Comparison of ENCODE assay signal across 22 cellular contexts in genomic region chr16:25089346-25089745, GRCh38. TPM values are rescaled to one million over a fixed set of nuclear protein-coding genes. Genes with fewer than 3 reads are reported as not detected.
DNase-seq lines count a peak whose midpoint lies in the region; ATAC-seq and TF ChIP-seq lines count a peak whose summit lies in the region.
"Had no signal": no experiment of that assay in that cellular context is flagged by ENCODE, and none has a peak within 500 bp of the region (broad histone marks: within the 10 kb centered on the region; RNA-seq: fewer than 3 reads in every experiment).

No MANE protein-coding gene starts in this region.

- BruUV-seq in IMR-90 (replicated peaks; lab: Mats Ljungman, UMichigan), result no TSS peak

- no peak overlapping the region; the same call in 1 of the 2 replicates for H3K56ac ChIP-seq in IMR-90 (ENCODE audit: extremely low read depth, insufficient read depth, low read length)

- H4K8ac ChIP-seq in IMR-90 (ENCODE audit: low read depth in 2 of 2, low read length in 2 of 2), result no peak overlapping the region; a peak in 1 of 4 replicates

- no peak for TF ChIP-seq RAD21 in IMR-90 (IDR thresholded peaks at IDR 0.05; ENCODE audit: low read length)

- no peak overlapping the region for H3K18ac ChIP-seq in IMR-90 (ENCODE audit: low read depth, low read length)

- peak overlapping the region; percentile 24; the same call in 1 of the 2 replicates for H3K4ac ChIP-seq in IMR-90 (ENCODE audit: low read depth, low read length)

- no peaks in the 10 kb centered on the region for H3K9me3 Mint-ChIP-seq in type B pancreatic cell
- H3K9me3 Mint-ChIP-seq: CD4-positive, CD25-positive, alpha-beta regulatory T cell had no signal

- H3K4me3 ChIP-seq in IMR-90 (ENCODE audit: insufficient read depth, low read depth, low read length) (no peak overlapping the region), BE2C (ENCODE audit: low read depth, low read length) (no peak overlapping the region)
- H3K4me3 ChIP-seq: BLaER1, PC-9 had no signal

- POLR2A ChIA-PET in IMR-90 (lab: Charles Lee; ENCODE audit: unreplicated experiment), result no interaction called here

- peak overlapping the region; percentile 82 for H3K27ac Mint-ChIP-seq in type B pancreatic cell

- DNase-seq in IMR-90 (no peak), left colon (peak; percentile 61 to 69), type B pancreatic cell (ENCODE audit: extremely low spot score, unreplicated experiment) (no peak), BE2C (no peak), HuH-7.5 (ENCODE audit: low spot score) (no peak), left ventricle myocardium superior (no peak)
- DNase-seq: CD4-positive, CD25-positive, alpha-beta regulatory T cell; DMS53; GDM1; HCEC 1CT; NCI-H1092 treated with DMSO at 0.1 percent for 48 hours; NCI-H1436; NCI-H1930; NCI-H2107; NCI-H524; NCI-H748 treated with DMSO at 0.1 percent for 48 hours; PC-9; RPMI8226; SHP77 had no signal

- peaks cover 14% of the 10 kb centered on the region for H3K4me1 Mint-ChIP-seq in type B pancreatic cell (ENCODE audit: unreplicated experiment)

- no peak overlapping the region for H2BK5ac ChIP-seq in IMR-90 (ENCODE audit: low read depth, low read length, poor library complexity, severe bottlenecking)

- H3K9me1 ChIP-seq in IMR-90 (ENCODE audit: insufficient read depth, low read length), result peaks cover 4% of the 10 kb centered on the region; the same call in 1 of the 2 replicates

- peaks cover 9% of the 10 kb centered on the region for H3K4me1 ChIP-seq in IMR-90 (ENCODE audit: control insufficient read depth, insufficient read depth, low read length)
- H3K4me1 ChIP-seq in BE2C, result no peaks in the 10 kb centered on the region

- CTCF ChIA-PET in IMR-90 (lab: Yijun Ruan, JAX), result no interaction called here

- TF ChIP-seq POLR2A in IMR-90 (IDR thresholded peaks at IDR 0.05; ENCODE audit: low read depth, low read length), result no peak

- H3K4me3 Mint-ChIP-seq in type B pancreatic cell, result peak overlapping the region; percentile 20
- H3K4me3 Mint-ChIP-seq: CD4-positive, CD25-positive, alpha-beta regulatory T cell had no signal

- no CpG with 5 or more reads among the region's 5 CpGs for WGBS in IMR-90 (ENCODE audit: extremely low coverage in 2 of 2, insufficient read length in 1 of 2), 2 experiments

- peak overlapping the region; percentile 46 for H2AFZ ChIP-seq in IMR-90 (replicated peaks; ENCODE audit: low read length, poor library complexity)
- H2AFZ ChIP-seq: PC-9 had no signal

- H3K79me1 ChIP-seq in IMR-90 (ENCODE audit: low read depth in 1 of 2, low read length in 2 of 2), result no peaks in the 10 kb centered on the region

- no peaks in the 10 kb centered on the region for H4K20me1 ChIP-seq in IMR-90 (ENCODE audit: insufficient read depth, low read length)
- H4K20me1 ChIP-seq: BLaER1 had no signal

- TF ChIP-seq CTCF in IMR-90 (conservative IDR thresholded peaks at IDR 0.05; ENCODE audit: low read depth, low read length), result no peak
- TF ChIP-seq CTCF in VCaP (conservative IDR thresholded peaks at IDR 0.05), result no peak
- TF ChIP-seq CTCF in type B pancreatic cell (conservative IDR thresholded peaks at IDR 0.05), result no peak
- TF ChIP-seq CTCF in BE2C (IDR thresholded peaks at IDR 0.05; ENCODE audit: low read depth, low read length), result no peak

- H3K27me3 ChIP-seq in IMR-90 (ENCODE audit: control insufficient read depth, insufficient read depth, low read length) (no peaks in the 10 kb centered on the region), BE2C (peaks cover 13% of the 10 kb centered on the region)
- H3K27me3 ChIP-seq: BLaER1 had no signal

- no peak overlapping the region for H4K5ac ChIP-seq in IMR-90 (ENCODE audit: low read depth, low read length)

- H3K36me3 ChIP-seq in IMR-90 (ENCODE audit: control insufficient read depth, insufficient read depth, low read length) (no peaks in the 10 kb centered on the region), BE2C (no peaks in the 10 kb centered on the region)
- H3K36me3 ChIP-seq: BLaER1 had no signal

- in situ Hi-C loops in IMR-90 (cut with MboI; ENCODE audit: low sequenced_read_pairs), result no loop called here

- H2BK20ac ChIP-seq in IMR-90 (ENCODE audit: low read depth, low read length), result peak overlapping the region; percentile 66; the same call in 1 of the 2 replicates

- no peak overlapping the region for H2BK15ac ChIP-seq in IMR-90 (ENCODE audit: low read depth, low read length)

- dilution Hi-C loops in IMR-90 (cut with HindIII; ENCODE audit: low sequenced_read_pairs, unreplicated experiment), result no loop called here

- peak overlapping the region; percentile 56; the same call in 1 of the 2 replicates for H2BK120ac ChIP-seq in IMR-90 (ENCODE audit: low read depth, low read length)

- no peaks in the 10 kb centered on the region for H3K36me3 Mint-ChIP-seq in type B pancreatic cell

- H3K27me3 Mint-ChIP-seq in type B pancreatic cell, result peaks cover 14% of the 10 kb centered on the region
- H3K27me3 Mint-ChIP-seq: CD4-positive, CD25-positive, alpha-beta regulatory T cell had no signal

- intact Hi-C loops in IMR-90 (cut with micrococcal nuclease), result no loop called here
- intact Hi-C loops in left colon (cut with DNase I, micrococcal nuclease), result no loop called here
- intact Hi-C loops in left ventricle myocardium superior (cut with micrococcal nuclease), result no loop called here

- peak; percentile 16; the same call in 1 of the 2 replicates for ATAC-seq in IMR-90 (ENCODE audit: low read depth)
- peak; percentile 99 for ATAC-seq in left colon
- ATAC-seq in left ventricle myocardium superior, result no peak

- H2AK9ac ChIP-seq in IMR-90 (replicated peaks; ENCODE audit: low read depth, low read length, poor library complexity), result no peak overlapping the region

- H3K4me2 ChIP-seq in IMR-90 (ENCODE audit: low read depth, low read length), result no peak overlapping the region
- H3K4me2 ChIP-seq: BLaER1, KMS-11, PC-9 had no signal

- H3K27ac ChIP-seq in IMR-90 (ENCODE audit: insufficient read depth, low read length) (no peak overlapping the region), VCaP (peak overlapping the region; percentile 33)
- H3K27ac ChIP-seq: BLaER1, KMS-11, PC-9 had no signal

- no peak overlapping the region for H3K14ac ChIP-seq in IMR-90 (replicated peaks; ENCODE audit: low read depth, low read length)

- no peak overlapping the region for H3K23ac ChIP-seq in IMR-90 (ENCODE audit: low read depth, low read length)

- peak overlapping the region; percentile 44; the same call in 1 of the 2 replicates for H4K91ac ChIP-seq in IMR-90 (ENCODE audit: insufficient read depth, low read depth, low read length)

- H3K9ac ChIP-seq in IMR-90 (ENCODE audit: low read depth, low read length), result no peak overlapping the region
- H3K9ac ChIP-seq: BLaER1, KMS-11 had no signal

- H3K9me3 ChIP-seq in IMR-90 (ENCODE audit: control insufficient read depth, insufficient read depth, low read length), result no peaks in the 10 kb centered on the region
- H3K9me3 ChIP-seq in BE2C, result no peaks in the 10 kb centered on the region
- H3K9me3 ChIP-seq: BLaER1 had no signal

- H2AK5ac ChIP-seq in IMR-90 (ENCODE audit: low read depth, low read length), result peak overlapping the region; percentile 43; the same call in 1 of the 2 replicates

TF ChIP-seq in IMR-90, 13 proteins besides CTCF, POLR2A, EP300 and RAD21:
- TF ChIP-seq, protein P1, sequence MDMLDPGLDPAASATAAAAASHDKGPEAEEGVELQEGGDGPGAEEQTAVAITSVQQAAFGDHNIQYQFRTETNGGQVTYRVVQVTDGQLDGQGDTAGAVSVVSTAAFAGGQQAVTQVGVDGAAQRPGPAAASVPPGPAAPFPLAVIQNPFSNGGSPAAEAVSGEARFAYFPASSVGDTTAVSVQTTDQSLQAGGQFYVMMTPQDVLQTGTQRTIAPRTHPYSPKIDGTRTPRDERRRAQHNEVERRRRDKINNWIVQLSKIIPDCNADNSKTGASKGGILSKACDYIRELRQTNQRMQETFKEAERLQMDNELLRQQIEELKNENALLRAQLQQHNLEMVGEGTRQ (IDR thresholded peaks at IDR 0.05; ENCODE audit: low read depth, low read length), result no peak
- TF ChIP-seq, protein P2, sequence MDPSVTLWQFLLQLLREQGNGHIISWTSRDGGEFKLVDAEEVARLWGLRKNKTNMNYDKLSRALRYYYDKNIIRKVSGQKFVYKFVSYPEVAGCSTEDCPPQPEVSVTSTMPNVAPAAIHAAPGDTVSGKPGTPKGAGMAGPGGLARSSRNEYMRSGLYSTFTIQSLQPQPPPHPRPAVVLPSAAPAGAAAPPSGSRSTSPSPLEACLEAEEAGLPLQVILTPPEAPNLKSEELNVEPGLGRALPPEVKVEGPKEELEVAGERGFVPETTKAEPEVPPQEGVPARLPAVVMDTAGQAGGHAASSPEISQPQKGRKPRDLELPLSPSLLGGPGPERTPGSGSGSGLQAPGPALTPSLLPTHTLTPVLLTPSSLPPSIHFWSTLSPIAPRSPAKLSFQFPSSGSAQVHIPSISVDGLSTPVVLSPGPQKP (IDR thresholded peaks at IDR 0.05; ENCODE audit: borderline replicate concordance, low read depth, low read length), result no peak
- TF ChIP-seq MXI1 (IDR thresholded peaks at IDR 0.05; ENCODE audit: borderline replicate concordance, low read depth, low read length), result no peak
- no peak for TF ChIP-seq RFX5 (IDR thresholded peaks at IDR 0.05; ENCODE audit: low read depth, low read length)
- no peak for TF ChIP-seq SMC3 (IDR thresholded peaks at IDR 0.05; ENCODE audit: low read depth, low read length)

RNA-seq across cellular contexts. Expression of gene LCMT1, which starts 22.2 kb away (rescaled TPM):
- 60.0 and 60.4 TPM in 2 replicates for total RNA-seq in IMR-90 (2012; rRNA removed)
- polyA plus RNA-seq in IMR-90 (2012; rRNA removed), result 30.5 and 33.1 TPM in 2 replicates
- polyA plus RNA-seq in IMR-90 (2012; cell fraction: cytosol; rRNA removed), result 19.3 and 26.9 TPM in 2 replicates
- 12.0 and 37.3 TPM in 2 replicates for polyA plus RNA-seq in IMR-90 (2012; cell fraction: nucleus; rRNA removed; ENCODE audit: low replicate concordance)
- 10 to 100 TPM; 43.8 to 55.8 TPM for total RNA-seq in left colon
- total RNA-seq in type B pancreatic cell (ENCODE audit: low replicate concordance), result 63.8 and 65.7 TPM in 2 replicates
- polyA plus RNA-seq in BE2C (2012; ENCODE audit: insufficient read depth, insufficient read length, low read depth), result 73.7 TPM
- 41.7 TPM for total RNA-seq in left ventricle myocardium superior

Comparison
In these comparisons a context has a peak if more than half of its experiments do, and no peak if none do; other contexts are left out.
1. DNase-seq: peak in left colon (2 of 2); none in IMR-90 (single experiment), type B pancreatic cell (single experiment), BE2C (single experiment), HuH-7.5 (single experiment) and left ventricle myocardium superior (single experiment).